Comparison of ENCODE assay signal across 8 cellular contexts in the genomic region with DNA sequence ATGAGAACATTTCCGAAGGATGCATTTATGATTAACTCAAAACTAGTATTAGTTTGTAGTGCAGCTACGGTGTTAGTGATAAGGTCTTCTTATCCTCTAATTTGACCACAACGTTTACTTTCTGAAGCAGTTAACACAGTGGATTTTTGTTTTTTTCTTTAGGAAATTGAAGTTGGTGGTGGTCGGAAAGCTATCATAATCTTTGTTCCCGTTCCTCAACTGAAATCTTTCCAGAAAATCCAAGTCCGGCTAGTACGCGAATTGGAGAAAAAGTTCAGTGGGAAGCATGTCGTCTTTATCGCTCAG. TPM values are rescaled to one million over a fixed set of nuclear protein-coding genes. Genes with fewer than 3 reads are reported as not detected.
DNase-seq lines count a peak whose midpoint lies in the region; ATAC-seq and TF ChIP-seq lines count a peak whose summit lies in the region.
"Not testable (repeated sequence)": the region's sequence is repeated elsewhere in the genome, so short reads cannot be mapped to it uniquely, and the experiment has no call there.

No MANE protein-coding gene starts in this region.

- DNase-seq in CD8-positive, alpha-beta memory T cell; activated CD4-positive, alpha-beta T cell treated with anti-CD3 and anti-CD28 coated beads, Interleukin-2, amount 10 ng/mL, durations not matched to agents 24 days and 14 days; fibroblast of mammary gland (ENCODE audit: low read depth); lower lobe of right lung; tibial nerve (ENCODE audit: low spot score in 2 of 2): not testable (repeated sequence)

- WGBS in tibial nerve, 2 donors, result 71 to 76% methylated on average over 10 of the region's 10 CpGs

- H3K27me3 Mint-ChIP-seq in CD8-positive, alpha-beta memory T cell; activated CD4-positive, alpha-beta T cell treated with anti-CD3 and anti-CD28 coated beads, Interleukin-2, amount 10 ng/mL, durations not matched to agents 24 days and 14 days: not testable (repeated sequence)
- peaks cover 11% of the 10 kb centered on the region for H3K27me3 Mint-ChIP-seq in brain

- TF ChIP-seq CTCF in Loucy (conservative IDR thresholded peaks at IDR 0.05; ENCODE audit: low read length); brain (conservative IDR thresholded peaks at IDR 0.05); fibroblast of mammary gland (conservative IDR thresholded peaks at IDR 0.05; ENCODE audit: control insufficient read depth, insufficient read depth, low read depth, low read length); lower lobe of right lung (IDR thresholded peaks at IDR 0.05); parathyroid adenoma (IDR thresholded peaks at IDR 0.05); tibial nerve (IDR thresholded peaks at IDR 0.05): not testable (repeated sequence)

- not testable (repeated sequence) for ATAC-seq in lower lobe of right lung

- peaks cover 36% of the 10 kb centered on the region for H3K4me1 ChIP-seq in CD8-positive, alpha-beta memory T cell (ENCODE audit: insufficient read depth, low read length)
- H3K4me1 ChIP-seq in Loucy (ENCODE audit: insufficient read depth, low read length, poor library complexity, severe bottlenecking) (peaks cover 40% of the 10 kb centered on the region), lower lobe of right lung (peaks cover 45% of the 10 kb centered on the region), tibial nerve (peaks cover 4 to 49% (median 26%) of the 10 kb centered on the region in 4 donors)
- H3K4me1 ChIP-seq in parathyroid adenoma, result not testable (repeated sequence)

- H3K36me3 ChIP-seq in CD8-positive, alpha-beta memory T cell (ENCODE audit: insufficient read depth, low read length), result peaks cover 40% of the 10 kb centered on the region
- H3K36me3 ChIP-seq in Loucy (ENCODE audit: insufficient read depth, low read length) (peaks cover 51% of the 10 kb centered on the region), lower lobe of right lung (peaks cover 50% of the 10 kb centered on the region), tibial nerve (peaks cover 0 to 49% (median 6%) of the 10 kb centered on the region in 3 donors)
- H3K36me3 ChIP-seq in parathyroid adenoma (ENCODE audit: control insufficient read depth, insufficient read depth, low read length), result not testable (repeated sequence)

- H3K4me1 Mint-ChIP-seq in CD8-positive, alpha-beta memory T cell, result peaks cover 44 to 49% (median 46%) of the 10 kb centered on the region in 3 donors
- H3K4me1 Mint-ChIP-seq in activated CD4-positive, alpha-beta T cell treated with anti-CD3 and anti-CD28 coated beads, Interleukin-2, amount 10 ng/mL, durations not matched to agents 24 days and 14 days, result peaks cover 45% of the 10 kb centered on the region
- H3K4me1 Mint-ChIP-seq in brain, result peaks cover 74% of the 10 kb centered on the region

- peak overlapping the region; percentile 96 to 99 (median 98) for H3K27ac Mint-ChIP-seq in CD8-positive, alpha-beta memory T cell
- peak overlapping the region; percentile 84 for H3K27ac Mint-ChIP-seq in activated CD4-positive, alpha-beta T cell treated with anti-CD3 and anti-CD28 coated beads, Interleukin-2, amount 10 ng/mL, durations not matched to agents 24 days and 14 days
- peak overlapping the region; percentile 90 to 98 (median 95) for H3K27ac Mint-ChIP-seq in brain

- peaks cover 13 to 58% (median 13%) of the 10 kb centered on the region in 3 donors for H3K36me3 Mint-ChIP-seq in CD8-positive, alpha-beta memory T cell
- H3K36me3 Mint-ChIP-seq in activated CD4-positive, alpha-beta T cell treated with anti-CD3 and anti-CD28 coated beads, Interleukin-2, amount 10 ng/mL, durations not matched to agents 24 days and 14 days (ENCODE audit: low read depth), result peaks cover 60% of the 10 kb centered on the region
- peaks cover 53% of the 10 kb centered on the region for H3K36me3 Mint-ChIP-seq in brain

- H3K4me3 ChIP-seq in CD8-positive, alpha-beta memory T cell (ENCODE audit: low read length), result peak overlapping the region; percentile 76
- H3K4me3 ChIP-seq in Loucy (ENCODE audit: low read length, poor library complexity, severe bottlenecking), result peak overlapping the region; percentile 97
- peak overlapping the region; percentile 97 for H3K4me3 ChIP-seq in fibroblast of mammary gland (ENCODE audit: control insufficient read depth, low read depth, low read length)
- peak overlapping the region; percentile 92 for H3K4me3 ChIP-seq in lower lobe of right lung
- H3K4me3 ChIP-seq in parathyroid adenoma (ENCODE audit: low read depth, low read length), result peak overlapping the region; percentile 76
- H3K4me3 ChIP-seq in tibial nerve, result peak overlapping the region; percentile 70 to 96 (median 82)

- peaks cover 61% of the 10 kb centered on the region for H4K20me1 ChIP-seq in Loucy (ENCODE audit: insufficient read depth, low read length, poor library complexity, severe bottlenecking)

- H3K9ac ChIP-seq in Loucy (ENCODE audit: low read depth, low read length, poor library complexity, severe bottlenecking), result peak overlapping the region; percentile 98
- H3K9ac ChIP-seq in parathyroid adenoma, result not testable (repeated sequence)

- H3K9me3 Mint-ChIP-seq in CD8-positive, alpha-beta memory T cell; activated CD4-positive, alpha-beta T cell treated with anti-CD3 and anti-CD28 coated beads, Interleukin-2, amount 10 ng/mL, durations not matched to agents 24 days and 14 days; brain: not testable (repeated sequence)

- peak overlapping the region; percentile 90 to 98 (median 92) for H3K4me3 Mint-ChIP-seq in CD8-positive, alpha-beta memory T cell
- H3K4me3 Mint-ChIP-seq in activated CD4-positive, alpha-beta T cell treated with anti-CD3 and anti-CD28 coated beads, Interleukin-2, amount 10 ng/mL, durations not matched to agents 24 days and 14 days, result peak overlapping the region; percentile 92
- H3K4me3 Mint-ChIP-seq in brain, result peak overlapping the region; percentile 93 to 98 (median 97)

- not testable (repeated sequence) for H2AFZ ChIP-seq in Loucy (ENCODE audit: low read length); parathyroid adenoma

- POLR2A ChIA-PET in CD8-positive, alpha-beta memory T cell (lab: Charles Lee), result interaction anchor here (0.6 to 3.3 kb wide), 4 partner anchors 18 to 76 kb away, joined by 4 to 24 read pairs (median 9); partner anchors contain the start of genes ADI1 and RNASEH1

- CTCF ChIA-PET in CD8-positive, alpha-beta memory T cell (lab: Charles Lee), result interaction anchor here (1.0 to 5.0 kb wide), 3 partner anchors 9 to 75 kb away, joined by 5 to 25 read pairs (median 5); partner anchors contain the start of gene RNASEH1

- H3K79me2 ChIP-seq in Loucy (ENCODE audit: insufficient read depth, low read length) (peaks cover 62% of the 10 kb centered on the region), parathyroid adenoma (peaks cover 15% of the 10 kb centered on the region)

- not testable (repeated sequence) for TF ChIP-seq EP300 in tibial nerve (IDR thresholded peaks at IDR 0.05)

- intact Hi-C loops in activated CD4-positive, alpha-beta T cell treated with anti-CD3 and anti-CD28 coated beads, Interleukin-2, amount 10 ng/mL, durations not matched to agents 24 days and 14 days (cut with micrococcal nuclease), result loop anchor here (10.0 kb wide), 1 partner anchor 961 kb away; no protein-coding TSS in a partner anchor
- intact Hi-C loops in lower lobe of right lung (cut with DNase I), result not testable (repeated sequence)

- TF ChIP-seq POLR2A in tibial nerve (IDR thresholded peaks at IDR 0.05), result not testable (repeated sequence)

- H3K9me3 ChIP-seq in CD8-positive, alpha-beta memory T cell (ENCODE audit: low read length); Loucy (ENCODE audit: insufficient read depth, low read depth, low read length); lower lobe of right lung; parathyroid adenoma (ENCODE audit: control insufficient read depth, low read length); tibial nerve: not testable (repeated sequence)

- H3K27ac ChIP-seq in CD8-positive, alpha-beta memory T cell (ENCODE audit: low read depth, low read length), result peak overlapping the region; percentile 85
- H3K27ac ChIP-seq in lower lobe of right lung (peak overlapping the region; percentile 90), parathyroid adenoma (peak overlapping the region; percentile 94), tibial nerve (peak overlapping the region in 3 of 4 donors; percentile 87 to 98 (median 93))

- not testable (repeated sequence) for H3K9me2 ChIP-seq in Loucy (replicated peaks; ENCODE audit: low read depth, low read length)

- H3K27me3 ChIP-seq in CD8-positive, alpha-beta memory T cell (ENCODE audit: insufficient read depth, low read length, poor library complexity, severe bottlenecking); Loucy (ENCODE audit: insufficient read depth, low read length, poor library complexity, severe bottlenecking); lower lobe of right lung (ENCODE audit: low read depth); parathyroid adenoma (ENCODE audit: control insufficient read depth, insufficient read depth, low read length); tibial nerve: not testable (repeated sequence)

- H3K4me2 ChIP-seq in Loucy (ENCODE audit: low read depth, low read length, poor library complexity, severe bottlenecking) (peak overlapping the region; percentile 97), parathyroid adenoma (ENCODE audit: low read length) (peak overlapping the region; percentile 86)

- H3F3A ChIP-seq in Loucy (ENCODE audit: low read depth), result not testable (repeated sequence)

RNA-seq across cellular contexts. Expression of gene RPS7, which starts 1.2 kb away (rescaled TPM):
- total RNA-seq in CD8-positive, alpha-beta memory T cell, result 1,000 to 10,000 TPM; 1,423 to 1,459 TPM
- polyA plus RNA-seq in CD8-positive, alpha-beta memory T cell, result 1,173 TPM
- 1,768 and 1,784 TPM in 2 replicates for total RNA-seq in activated CD4-positive, alpha-beta T cell treated with anti-CD3 and anti-CD28 coated beads, Interleukin-2, amount 10 ng/mL, durations not matched to agents 24 days and 14 days
- 1,586 TPM for polyA plus RNA-seq in brain (ENCODE audit: insufficient read depth, low read depth, low replicate concordance)
- total RNA-seq in lower lobe of right lung (814 TPM), tibial nerve (1,000 to 10,000 TPM; 2,343 to 3,332 (median 3,117) TPM)

RNA-seq across cellular contexts. Expression of gene RNASEH1, which starts 18.1 kb away (rescaled TPM):
- total RNA-seq in CD8-positive, alpha-beta memory T cell, result 10 to 100 TPM; 36.5 to 38.1 TPM
- 34.4 TPM for polyA plus RNA-seq in CD8-positive, alpha-beta memory T cell
- total RNA-seq in activated CD4-positive, alpha-beta T cell treated with anti-CD3 and anti-CD28 coated beads, Interleukin-2, amount 10 ng/mL, durations not matched to agents 24 days and 14 days, result 27.8 and 29.8 TPM in 2 replicates
- 15.4 TPM for polyA plus RNA-seq in brain (ENCODE audit: insufficient read depth, low read depth, low replicate concordance)
- 17.3 TPM for total RNA-seq in lower lobe of right lung
- total RNA-seq in tibial nerve, result 10 to 100 TPM; 21.6 to 31.0 (median 26.1) TPM

RNA-seq across cellular contexts. Expression of gene COLEC11, which starts 18.6 kb away (rescaled TPM):
- under 1 TPM; 0.24 to 0.29 TPM for total RNA-seq in CD8-positive, alpha-beta memory T cell
- polyA plus RNA-seq in CD8-positive, alpha-beta memory T cell, result not detected
- 0.47 and 0.49 TPM in 2 replicates for total RNA-seq in activated CD4-positive, alpha-beta T cell treated with anti-CD3 and anti-CD28 coated beads, Interleukin-2, amount 10 ng/mL, durations not matched to agents 24 days and 14 days
- polyA plus RNA-seq in brain (ENCODE audit: insufficient read depth, low read depth, low replicate concordance), result 3.8 TPM
- 0.30 TPM for total RNA-seq in lower lobe of right lung
- total RNA-seq in tibial nerve, result 1 to 10 TPM in 2 of 4 donors, under 1 TPM in 1, not detected in 1; 0.66 to 6.7 (median 1.6) TPM

RNA-seq across cellular contexts. Expression of gene ADI1, which starts 56.9 kb away (rescaled TPM):
- 10 to 100 TPM; 33.0 to 35.3 TPM for total RNA-seq in CD8-positive, alpha-beta memory T cell
- 24.1 TPM for polyA plus RNA-seq in CD8-positive, alpha-beta memory T cell
- 33.7 and 36.2 TPM in 2 replicates for total RNA-seq in activated CD4-positive, alpha-beta T cell treated with anti-CD3 and anti-CD28 coated beads, Interleukin-2, amount 10 ng/mL, durations not matched to agents 24 days and 14 days
- polyA plus RNA-seq in brain (ENCODE audit: insufficient read depth, low read depth, low replicate concordance), result 50.4 TPM
- total RNA-seq in lower lobe of right lung (60.2 TPM), tibial nerve (100 to 1,000 TPM in 3 of 4 donors, 10 to 100 TPM in 1; 51.9 to 112 (median 106) TPM)
